16 cellular contexts compared by ENCODE assay signal in the genomic region with DNA sequence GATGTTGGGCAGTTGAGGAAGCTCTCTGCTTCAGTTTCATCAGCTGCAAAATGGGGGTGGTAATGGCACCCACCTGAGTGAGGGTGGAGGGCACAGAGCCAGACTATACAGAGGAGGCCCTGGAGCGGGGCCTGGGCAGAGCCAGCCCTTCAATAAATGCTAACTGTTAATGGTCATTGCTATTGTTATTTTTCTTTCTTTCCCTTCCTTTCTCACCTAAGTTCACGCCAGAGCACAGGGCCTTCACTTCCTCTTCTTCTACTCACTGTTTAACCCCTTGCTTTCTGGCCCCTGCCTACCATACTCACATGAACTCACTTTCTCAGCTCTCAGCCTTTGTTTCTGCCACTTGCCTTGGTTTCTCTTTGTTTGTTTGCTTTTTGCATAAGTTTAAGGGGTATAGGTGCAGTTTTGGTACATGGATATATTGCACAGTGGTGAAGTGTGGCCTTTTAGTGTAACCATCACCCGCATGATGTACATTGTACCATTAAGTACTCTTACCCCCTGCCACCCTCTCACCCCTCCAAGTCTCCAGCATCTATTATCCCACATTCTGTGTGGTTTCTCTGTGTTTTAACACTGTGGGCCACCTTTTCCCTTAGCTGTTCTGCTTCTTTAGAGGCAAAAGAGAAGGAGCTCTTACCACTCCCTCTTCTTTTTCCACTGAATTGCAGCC.
DNase-seq lines count a peak whose midpoint lies in the region; ATAC-seq and TF ChIP-seq lines count a peak whose summit lies in the region.
"Had no signal": no experiment of that assay in that cellular context is flagged by ENCODE, and none has a peak within 500 bp of the region (broad histone marks: within the 10 kb centered on the region; RNA-seq: fewer than 3 reads in every experiment).

No MANE protein-coding gene starts in this region.

- no peaks in the 10 kb centered on the region for H3K9me3 ChIP-seq in neutrophil

- H3K4me3 ChIP-seq in neutrophil (ENCODE audit: low read depth in 1 of 2, low read length in 1 of 2) = no peak overlapping the region
- H3K4me3 ChIP-seq: SK-N-MC had no signal

- H3K4me1 ChIP-seq in neutrophil (ENCODE audit: control insufficient read depth in 1 of 2, insufficient read depth in 1 of 2, low read depth in 1 of 2, low read length in 1 of 2) = peaks cover 6 to 7% of the 10 kb centered on the region in 2 experiments

- DNase-seq in NOMO-1 treated with dmso at 0.1 percent for 144 hours (lab: John Stamatoyannopoulos, UW; ENCODE audit: unreplicated experiment) (peak; percentile 35), NAMALWA (ENCODE audit: low spot score) (no peak), NCI-H2227 (lab: John Stamatoyannopoulos, UW; ENCODE audit: unreplicated experiment) (no peak)
- no peak for DNase-seq in stimulated activated naive CD4-positive, alpha-beta T cell (lab: John Stamatoyannopoulos, UW)
- DNase-seq: activated CD4-positive, alpha-beta T cell treated with anti-CD3 and anti-CD28 coated beads for 1 hour; activated T-cell treated with anti-CD3 and anti-CD28 coated beads, Interleukin-2, amount 50 U/mL, for 48 hours; CD8-positive, alpha-beta memory T cell; foreskin fibroblast; islet precursor cell; NCI-H1436 treated with DMSO at 0.1 percent for 48 hours; right cardiac atrium; substantia nigra had no signal

- H3K36me3 ChIP-seq in neutrophil = no peaks in the 10 kb centered on the region

- TF ChIP-seq CTCF in neutrophil (IDR thresholded peaks at IDR 0.05) = no peak

- peak; percentile 82 for ATAC-seq in GM18867 (IDR thresholded peaks at IDR 0.05; ENCODE audit: unreplicated experiment)
- ATAC-seq in HG02973 (IDR thresholded peaks at IDR 0.05; ENCODE audit: unreplicated experiment) = peak; percentile 71

- no peaks in the 10 kb centered on the region for H3K27me3 ChIP-seq in neutrophil

- H3K27ac ChIP-seq in neutrophil = peak overlapping the region; percentile 15
- H3K27ac ChIP-seq: SK-N-MC had no signal
